Comparison of ENCODE assay signal across 15 cellular contexts in the genomic region with DNA sequence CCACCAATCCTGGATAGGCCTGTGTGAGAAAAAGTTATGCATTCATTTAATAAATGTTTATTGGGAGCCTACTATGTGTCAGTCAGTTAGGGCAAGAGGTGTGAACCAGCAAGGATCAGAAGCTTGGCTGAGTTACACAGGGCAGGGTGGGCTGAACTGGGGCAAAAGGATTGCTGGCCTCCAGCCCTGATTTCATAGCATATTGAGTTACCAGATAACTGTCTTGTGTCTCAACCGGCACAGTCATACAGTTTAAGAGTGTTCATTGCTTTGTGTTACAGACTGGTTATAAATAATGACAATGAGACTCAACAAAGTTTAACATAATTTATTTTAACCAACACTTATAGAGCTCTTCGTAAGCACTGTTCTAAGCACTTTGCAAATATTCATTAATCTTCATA.
DNase-seq lines count a peak whose midpoint lies in the region; ATAC-seq, FAIRE-seq and TF ChIP-seq lines count a peak whose summit lies in the region.
"Had no signal": no experiment of that assay in that cellular context is flagged by ENCODE, and none has a peak within 500 bp of the region (broad histone marks: within the 10 kb centered on the region; RNA-seq: fewer than 3 reads in every experiment).

No MANE protein-coding gene starts in this region.

- H3K36me3 ChIP-seq in brain microvascular endothelial cell (replicated peaks) = no peaks in the 10 kb centered on the region
- no peaks in the 10 kb centered on the region for H3K36me3 ChIP-seq in left lung

- intact Hi-C loops in left lung (cut with DNase I) = no loop called here

- no peaks in the 10 kb centered on the region for H3K27me3 ChIP-seq in brain microvascular endothelial cell (replicated peaks)
- no peaks in the 10 kb centered on the region for H3K27me3 ChIP-seq in left lung

- ATAC-seq in left lung = peak; percentile 58

- TF ChIP-seq CTCF in brain microvascular endothelial cell (IDR thresholded peaks at IDR 0.05; ENCODE audit: low read depth, low read length, missing control alignments) = no peak
- no peak for TF ChIP-seq CTCF in left lung (IDR thresholded peaks at IDR 0.05)
- no peak for TF ChIP-seq CTCF in GM13977 (IDR thresholded peaks at IDR 0.05; ENCODE audit: extremely low read depth, insufficient read depth, missing control alignments)
- TF ChIP-seq CTCF in GM13976 (IDR thresholded peaks at IDR 0.05; ENCODE audit: borderline replicate concordance, control extremely low read depth, extremely low read depth, insufficient read depth, missing control alignments) = no peak

- no peak for FAIRE-seq in GM19239 (lab: Jason Lieb, UNC)
- FAIRE-seq: endometrium had no signal

- in situ Hi-C loops in brain microvascular endothelial cell (cut with HindIII; ENCODE audit: low pct_ligation_motif_present, low sequenced_read_pairs) (no loop called here), GM13977 (cut with MboI; ENCODE audit: low pct_unique_long_range_greater_than_20kb, low sequenced_read_pairs, unreplicated experiment) (no loop called here), GM13976 (cut with MboI; ENCODE audit: low sequenced_read_pairs, unreplicated experiment) (no loop called here)

- peak; percentile 84 for DNase-seq in AG20443 (ENCODE audit: low spot score)
- DNase-seq in LHCN-M2 (ENCODE audit: low read depth) = peak; percentile 83
- peak; percentile 82 for DNase-seq in brain microvascular endothelial cell
- DNase-seq in left lung = no peak
- no peak for DNase-seq in GM19239 (ENCODE audit: insufficient read length, low spot score)
- no peak for DNase-seq in GM13977 (ENCODE audit: low spot score)
- DNase-seq in GM13976 (ENCODE audit: low spot score) = no peak
- no peak for DNase-seq in stimulated activated CD4-positive, alpha-beta T cell treated with anti-CD3 and anti-CD28 coated beads, Interleukin-2, amount 100 ng/mL, for 48 hours
- DNase-seq: activated CD4-positive, CD25-positive, alpha-beta regulatory T cell treated with anti-CD3 and anti-CD28 coated beads, Interleukin-2, amount 50 U/mL, for 72 hours; activated naive CD4-positive, alpha-beta T cell treated with anti-CD3 and anti-CD28 coated beads, Interleukin-2, amount 50 U/mL, for 16 hours; Caco-2; NCI-H187; stimulated activated CD8-positive, alpha-beta memory T cell treated with anti-CD3 and anti-CD28 coated beads, Interleukin-4, amount 100 ng/mL, for 48 hours had no signal

- no peaks in the 10 kb centered on the region for H3K9me3 ChIP-seq in left lung
- H3K9me3 ChIP-seq: Caco-2 had no signal

- H3K27ac ChIP-seq in brain microvascular endothelial cell (peak overlapping the region; percentile 86), left lung (no peak overlapping the region)

- H3K4me1 ChIP-seq in left lung = peaks cover 0 to 4% of the 10 kb centered on the region in 2 donors

- H3K4me3 ChIP-seq in brain microvascular endothelial cell (ENCODE audit: low read depth, low read length) (no peak overlapping the region), left lung (no peak overlapping the region)
- H3K4me3 ChIP-seq: lung had no signal

Comparison
In these comparisons a context has a peak if more than half of its experiments do, and no peak if none do; other contexts are left out.
1. DNase-seq: peak in AG20443 (single experiment), LHCN-M2 (single experiment) and brain microvascular endothelial cell (single experiment); none in left lung (0 of 2), GM19239 (single experiment), GM13977 (single experiment), GM13976 (single experiment) and stimulated activated CD4-positive, alpha-beta T cell treated with anti-CD3 and anti-CD28 coated beads, Interleukin-2, amount 100 ng/mL, for 48 hours (0 of 2).